8 cellular contexts compared by ENCODE assay signal in the genomic region with DNA sequence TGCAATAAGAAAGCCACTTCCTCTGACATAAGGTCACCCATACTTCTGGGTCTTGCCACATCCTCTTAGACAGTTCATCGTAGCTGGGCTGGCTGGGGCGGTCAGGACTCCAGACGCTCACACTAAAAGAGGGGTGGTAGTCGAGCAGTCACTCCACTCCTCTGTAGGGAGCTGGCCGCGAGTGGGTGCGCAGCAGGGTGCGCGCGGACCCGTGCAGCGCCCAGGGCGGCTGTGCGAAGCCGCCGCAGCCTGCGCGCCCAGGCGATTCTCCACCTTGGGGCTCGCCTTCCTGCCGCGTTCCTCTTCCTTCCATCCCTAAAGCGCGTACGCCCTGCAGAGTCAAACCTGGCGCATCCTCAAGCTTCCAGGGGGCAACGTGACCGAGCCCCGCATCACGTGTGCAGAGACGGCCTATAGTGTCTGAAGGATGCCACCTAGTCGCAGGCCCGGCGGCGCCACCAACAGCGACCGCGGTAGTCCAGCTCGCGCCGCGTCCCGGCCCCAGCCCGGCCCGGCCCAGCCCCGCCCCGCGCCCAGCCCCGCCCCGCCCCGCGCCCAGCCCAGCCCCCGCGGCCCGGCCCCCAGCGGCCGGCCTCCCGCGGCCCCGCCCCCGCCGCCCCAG. TPM values are rescaled to one million over a fixed set of nuclear protein-coding genes. Genes with fewer than 3 reads are reported as not detected.
DNase-seq lines count a peak whose midpoint lies in the region; ATAC-seq and TF ChIP-seq lines count a peak whose summit lies in the region.

No MANE protein-coding gene starts in this region.

- H3K27me3 ChIP-seq in DND-41 (ENCODE audit: insufficient read depth, low read length, poor library complexity) (no peaks in the 10 kb centered on the region), KMS-11 (ENCODE audit: insufficient read depth, low read depth) (no peaks in the 10 kb centered on the region)

- DNase-seq in DND-41 = peak; percentile 81
- DNase-seq in activated T-cell treated with anti-CD3 and anti-CD28 coated beads, Interleukin-2, amount 50 U/mL, for 48 hours = peak; percentile 88 to 90
- DNase-seq in fibroblast of gingiva (ENCODE audit: low read depth) = peak; percentile 92
- DNase-seq in naive B cell = peak; percentile 80
- peak; percentile 84 for DNase-seq in stimulated activated naive B cell treated with anti-CD40 and anti-IgM and Interleukin-4, amounts not matched to agents 10 μg/mL and 1 μg/mL and 100 μg/mL, for 72 hours

- peak overlapping the region; percentile 95 for H3K27ac ChIP-seq in DND-41 (ENCODE audit: low read length)
- peak overlapping the region; percentile 70 for H3K27ac ChIP-seq in KMS-11

- H3K4me3 ChIP-seq in DND-41 (ENCODE audit: low read depth in 1 of 2, low read length in 2 of 2) (peak overlapping the region; percentile 54 to 93), KMS-11 (IDR thresholded peaks at IDR 0.05; ENCODE audit: insufficient read depth, low read depth, low read length) (peak overlapping the region; percentile 86)

- TF ChIP-seq CTCF in DND-41 (IDR thresholded peaks at IDR 0.05; ENCODE audit: borderline replicate concordance, extremely low read depth, low read length, poor library complexity, severe bottlenecking) (no peak), KMS-11 (conservative IDR thresholded peaks at IDR 0.05; ENCODE audit: low read depth, low read length) (0 out of 2 replicates have a peak, but pooled peaks have one; percentile 17)

- H3K27me3 Mint-ChIP-seq in naive B cell = no peaks in the 10 kb centered on the region
- H3K27me3 Mint-ChIP-seq in stimulated activated naive B cell treated with anti-CD40 and anti-IgM and Interleukin-4, amounts not matched to agents 10 μg/mL and 1 μg/mL and 100 μg/mL, for 72 hours = no peaks in the 10 kb centered on the region

- H3K36me3 ChIP-seq in DND-41 (ENCODE audit: insufficient read depth, low read length) = peaks cover 25% of the 10 kb centered on the region
- peaks cover under 1% of the 10 kb centered on the region; the same call in 1 of the 2 replicates for H3K36me3 ChIP-seq in KMS-11 (ENCODE audit: insufficient read depth)

- no peaks in the 10 kb centered on the region for H3K9me3 ChIP-seq in DND-41 (ENCODE audit: insufficient read depth, low read length, severe bottlenecking)

- peaks cover 48% of the 10 kb centered on the region for H3K79me2 ChIP-seq in DND-41 (ENCODE audit: insufficient read depth, low read length)
- peaks cover 15% of the 10 kb centered on the region; the same call in 1 of the 2 replicates for H3K79me2 ChIP-seq in KMS-11 (ENCODE audit: insufficient read depth, low read depth)

- H3K4me2 ChIP-seq in DND-41 (ENCODE audit: insufficient read depth, low read length) = peak overlapping the region; percentile 98
- H3K4me2 ChIP-seq in KMS-11 = peak overlapping the region; percentile 92

- peak overlapping the region; percentile 83 to 96 (median 92) for H3K27ac Mint-ChIP-seq in naive B cell
- H3K27ac Mint-ChIP-seq in stimulated activated naive B cell treated with anti-CD40 and anti-IgM and Interleukin-4, amounts not matched to agents 10 μg/mL and 1 μg/mL and 100 μg/mL, for 72 hours = peak overlapping the region; percentile 93

- H3K36me3 Mint-ChIP-seq in naive B cell = peaks cover 10% of the 10 kb centered on the region in 2 donors
- H3K36me3 Mint-ChIP-seq in stimulated activated naive B cell treated with anti-CD40 and anti-IgM and Interleukin-4, amounts not matched to agents 10 μg/mL and 1 μg/mL and 100 μg/mL, for 72 hours = peaks cover 16 to 18% of the 10 kb centered on the region in 2 donors

- H3K4me1 ChIP-seq in DND-41 (ENCODE audit: insufficient read depth, low read length) (peaks cover 44% of the 10 kb centered on the region), KMS-11 (ENCODE audit: low read depth, poor library complexity, severe bottlenecking) (peaks cover 29% of the 10 kb centered on the region)

- H4K20me1 ChIP-seq in DND-41 (ENCODE audit: insufficient read depth, low read length) (peaks cover 7% of the 10 kb centered on the region), KMS-11 (ENCODE audit: insufficient read depth) (no peaks in the 10 kb centered on the region)

- H3K9ac ChIP-seq in DND-41 (ENCODE audit: low read depth, low read length) (peak overlapping the region; percentile 98), KMS-11 (peak overlapping the region; percentile 79)

- H3K4me3 Mint-ChIP-seq in naive B cell = peak overlapping the region; percentile 89 to 97 (median 94)
- peak overlapping the region; percentile 96 to 98 for H3K4me3 Mint-ChIP-seq in stimulated activated naive B cell treated with anti-CD40 and anti-IgM and Interleukin-4, amounts not matched to agents 10 μg/mL and 1 μg/mL and 100 μg/mL, for 72 hours

- H3K4me1 Mint-ChIP-seq in naive B cell = peaks cover 39 to 44% (median 42%) of the 10 kb centered on the region in 3 donors
- H3K4me1 Mint-ChIP-seq in stimulated activated naive B cell treated with anti-CD40 and anti-IgM and Interleukin-4, amounts not matched to agents 10 μg/mL and 1 μg/mL and 100 μg/mL, for 72 hours = peaks cover 30 to 51% of the 10 kb centered on the region in 2 donors

- H3K9me3 Mint-ChIP-seq in naive B cell = peaks cover 0 to 5% (median 1%) of the 10 kb centered on the region in 7 donors
- peaks cover 0 to 1% of the 10 kb centered on the region in 2 donors for H3K9me3 Mint-ChIP-seq in stimulated activated naive B cell treated with anti-CD40 and anti-IgM and Interleukin-4, amounts not matched to agents 10 μg/mL and 1 μg/mL and 100 μg/mL, for 72 hours

- ATAC-seq in DND-41 (ENCODE audit: insufficient read depth, low read depth) (peak; percentile 78), GM21786 (IDR thresholded peaks at IDR 0.05; ENCODE audit: unreplicated experiment) (peak; percentile 96), naive B cell (ENCODE audit: low read depth in 2 of 2) (peak; percentile 89 to 91)
- peak; percentile 96 to 97 for ATAC-seq in stimulated activated naive B cell treated with anti-CD40 and anti-IgM and Interleukin-4, amounts not matched to agents 10 μg/mL and 1 μg/mL and 100 μg/mL, for 72 hours (replicated peaks)

- H2AFZ ChIP-seq in DND-41 (ENCODE audit: low read depth, low read length) = peak overlapping the region; percentile 92
- H2AFZ ChIP-seq in KMS-11 (ENCODE audit: low read depth) = peak overlapping the region; percentile 99

TF ChIP-seq in PFSK-1, 5 proteins besides CTCF, POLR2A, EP300 and RAD21:
- TF ChIP-seq SIN3A (IDR thresholded peaks at IDR 0.05; ENCODE audit: borderline replicate concordance, insufficient read depth, low read length) = no peak
- peak; percentile 14; the same call in 1 of the 2 replicates for TF ChIP-seq TAF1 (IDR thresholded peaks at IDR 0.05; ENCODE audit: borderline replicate concordance, insufficient read depth, low read length)
- TF ChIP-seq, protein P1, sequence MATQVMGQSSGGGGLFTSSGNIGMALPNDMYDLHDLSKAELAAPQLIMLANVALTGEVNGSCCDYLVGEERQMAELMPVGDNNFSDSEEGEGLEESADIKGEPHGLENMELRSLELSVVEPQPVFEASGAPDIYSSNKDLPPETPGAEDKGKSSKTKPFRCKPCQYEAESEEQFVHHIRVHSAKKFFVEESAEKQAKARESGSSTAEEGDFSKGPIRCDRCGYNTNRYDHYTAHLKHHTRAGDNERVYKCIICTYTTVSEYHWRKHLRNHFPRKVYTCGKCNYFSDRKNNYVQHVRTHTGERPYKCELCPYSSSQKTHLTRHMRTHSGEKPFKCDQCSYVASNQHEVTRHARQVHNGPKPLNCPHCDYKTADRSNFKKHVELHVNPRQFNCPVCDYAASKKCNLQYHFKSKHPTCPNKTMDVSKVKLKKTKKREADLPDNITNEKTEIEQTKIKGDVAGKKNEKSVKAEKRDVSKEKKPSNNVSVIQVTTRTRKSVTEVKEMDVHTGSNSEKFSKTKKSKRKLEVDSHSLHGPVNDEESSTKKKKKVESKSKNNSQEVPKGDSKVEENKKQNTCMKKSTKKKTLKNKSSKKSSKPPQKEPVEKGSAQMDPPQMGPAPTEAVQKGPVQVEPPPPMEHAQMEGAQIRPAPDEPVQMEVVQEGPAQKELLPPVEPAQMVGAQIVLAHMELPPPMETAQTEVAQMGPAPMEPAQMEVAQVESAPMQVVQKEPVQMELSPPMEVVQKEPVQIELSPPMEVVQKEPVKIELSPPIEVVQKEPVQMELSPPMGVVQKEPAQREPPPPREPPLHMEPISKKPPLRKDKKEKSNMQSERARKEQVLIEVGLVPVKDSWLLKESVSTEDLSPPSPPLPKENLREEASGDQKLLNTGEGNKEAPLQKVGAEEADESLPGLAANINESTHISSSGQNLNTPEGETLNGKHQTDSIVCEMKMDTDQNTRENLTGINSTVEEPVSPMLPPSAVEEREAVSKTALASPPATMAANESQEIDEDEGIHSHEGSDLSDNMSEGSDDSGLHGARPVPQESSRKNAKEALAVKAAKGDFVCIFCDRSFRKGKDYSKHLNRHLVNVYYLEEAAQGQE (IDR thresholded peaks at IDR 0.05; ENCODE audit: insufficient read depth in 1 of 2, low read depth in 2 of 2, low read length in 2 of 2) = no peak
- peak; percentile 88 for TF ChIP-seq POLR2AphosphoS5 (IDR thresholded peaks at IDR 0.05; ENCODE audit: low read depth, low read length)
- no peak for TF ChIP-seq FOXP2 (optimal IDR thresholded peaks at IDR 0.05; ENCODE audit: borderline replicate concordance, extremely low read depth, extremely low read length, insufficient read depth)

RNA-seq across cellular contexts. Expression of a gene that starts 0.4 kb away (rescaled TPM):
- polyA plus RNA-seq in PFSK-1 (2012; ENCODE audit: insufficient read length, low read depth) = 235 TPM
- 100 to 1,000 TPM in 5 of 6 donors, 10 to 100 TPM in 1; 93.7 to 143 (median 118) TPM for polyA plus RNA-seq in naive B cell (ENCODE audit: low read depth in 6 of 6)

Comparison
In these comparisons a context has a peak if more than half of its experiments do, and no peak if none do; other contexts are left out.
1. Peak in every context shown above with its lines: DNase-seq, ATAC-seq, H3K4me3 ChIP-seq and H3K27ac ChIP-seq.